11 cellular contexts compared by ENCODE assay signal in genomic region chr2:66431840-66432511, GRCh38. TPM values are rescaled to one million over a fixed set of nuclear protein-coding genes. Genes with fewer than 3 reads are reported as not detected.
A peak's percentile ranks its signal among the peaks of the same experiment; 100 is the strongest.
DNase-seq lines count a peak whose midpoint lies in the region; ATAC-seq and TF ChIP-seq lines count a peak whose summit lies in the region.
"Had no signal": no experiment of that assay in that cellular context is flagged by ENCODE, and none has a peak within 500 bp of the region (broad histone marks: within the 10 kb centered on the region; RNA-seq: fewer than 3 reads in every experiment).

No MANE protein-coding gene starts in this region.

- in situ Hi-C loops in transverse colon (cut with MboI; ENCODE audit: low pct_ligation_motif_present in 1 of 4, low pct_unique_long_range_greater_than_20kb in 1 of 4, low sequenced_read_pairs in 3 of 4) = loop anchor here in 3 of 4 donors (10.0 to 25.0 kb wide), 7 partner anchors 255 to 1605 kb away; no protein-coding TSS in a partner anchor

- H3K4me1 ChIP-seq in transverse colon = peaks cover 0 to 38% (median 14%) of the 10 kb centered on the region in 4 donors

- 19 to 28% methylated on average over 7 to 31 of the region's 36 CpGs for WGBS in transverse colon (ENCODE audit: low coverage in 1 of 2), 2 donors

- peaks cover 25 to 41% (median 37%) of the 10 kb centered on the region in 3 donors for H3K4me1 Mint-ChIP-seq in naive B cell

- H3K4me3 ChIP-seq in epithelial cell of proximal tubule (ENCODE audit: low read depth, low read length) (peak overlapping the region; percentile 65), transverse colon (peak overlapping the region in 2 of 4 donors; percentile 48 to 73)

- no peak for TF ChIP-seq POLR2A in transverse colon (IDR thresholded peaks at IDR 0.05)

- no peak for TF ChIP-seq EP300 in transverse colon (IDR thresholded peaks at IDR 0.05; ENCODE audit: low read depth)

- ATAC-seq in naive B cell (ENCODE audit: low read depth in 2 of 2) = no peak

- peaks cover 70 to 77% (median 71%) of the 10 kb centered on the region in 3 donors for H3K27me3 Mint-ChIP-seq in naive B cell

- H3K4me3 Mint-ChIP-seq in naive B cell = peak overlapping the region in 5 of 8 donors; percentile 22 to 91 (median 65)

- DNase-seq in NCI-H748 (lab: John Stamatoyannopoulos, UW; ENCODE audit: unreplicated experiment) (peak; percentile 50), NCI-H748 treated with DMSO at 0.1 percent for 48 hours (lab: John Stamatoyannopoulos, UW) (no peak), epithelial cell of proximal tubule (ENCODE audit: low read depth) (no peak), naive B cell (no peak), transverse colon (no peak), NCI-H1092 treated with DMSO at 0.1 percent for 48 hours (lab: John Stamatoyannopoulos, UW) (no peak), AG08395 (ENCODE audit: low spot score) (no peak), GM19238 (ENCODE audit: insufficient read length, low spot score) (no peak)
- DNase-seq: activated CD4-positive, CD25-positive, alpha-beta regulatory T cell treated with anti-CD3 and anti-CD28 coated beads, Interleukin-2, amount 50 U/mL, for 72 hours; activated effector memory CD4-positive, alpha-beta T cell treated with anti-CD3 and anti-CD28 coated beads, Interleukin-2, amount 50 U/mL, for 16 hours had no signal

- H3K9me3 Mint-ChIP-seq in naive B cell = no peaks in the 10 kb centered on the region

- TF ChIP-seq CTCF in epithelial cell of proximal tubule (conservative IDR thresholded peaks at IDR 0.05; ENCODE audit: low read depth, low read length) = no peak
- TF ChIP-seq CTCF in transverse colon (IDR thresholded peaks at IDR 0.05) = no peak

- intact Hi-C loops in transverse colon (cut with DNase I; ENCODE audit: low total_unique reads) = loop anchor here (5.0 to 10.0 kb wide), 4 partner anchors 453 to 1413 kb away; no protein-coding TSS in a partner anchor

- H3K27ac Mint-ChIP-seq in naive B cell = peak overlapping the region in 1 of 6 donors; percentile 32

- peak overlapping the region; percentile 91 to 96 (median 93) for H3K27ac ChIP-seq in transverse colon

- peaks cover 0 to 8% of the 10 kb centered on the region in 2 donors for H3K36me3 Mint-ChIP-seq in naive B cell

- H3K9me3 ChIP-seq in transverse colon = no peaks in the 10 kb centered on the region
- H3K9me3 ChIP-seq: thyroid gland had no signal

- H3K27me3 ChIP-seq in transverse colon = peaks cover 96% of the 10 kb centered on the region
- H3K27me3 ChIP-seq: thyroid gland had no signal

- H3K36me3 ChIP-seq in transverse colon = no peaks in the 10 kb centered on the region
- H3K36me3 ChIP-seq: thyroid gland had no signal

RNA-seq across cellular contexts. Expression of gene MEIS1, which starts 2.9 kb away (rescaled TPM):
- 0.23 and 3.5 TPM in 2 replicates for total RNA-seq in epithelial cell of proximal tubule
- polyA plus RNA-seq in naive B cell (ENCODE audit: low read depth in 6 of 6) = 1 to 10 TPM in 1 of 6 donors, under 1 TPM in 2, not detected in 3; 0.56 to 1.9 (median 0.90) TPM
- total RNA-seq in transverse colon = 100 to 1,000 TPM in 1 of 4 donors, 10 to 100 TPM in 3; 25.9 to 129 (median 28.8) TPM
